ENCODE assay signal across 26 cellular contexts in the genomic region with DNA sequence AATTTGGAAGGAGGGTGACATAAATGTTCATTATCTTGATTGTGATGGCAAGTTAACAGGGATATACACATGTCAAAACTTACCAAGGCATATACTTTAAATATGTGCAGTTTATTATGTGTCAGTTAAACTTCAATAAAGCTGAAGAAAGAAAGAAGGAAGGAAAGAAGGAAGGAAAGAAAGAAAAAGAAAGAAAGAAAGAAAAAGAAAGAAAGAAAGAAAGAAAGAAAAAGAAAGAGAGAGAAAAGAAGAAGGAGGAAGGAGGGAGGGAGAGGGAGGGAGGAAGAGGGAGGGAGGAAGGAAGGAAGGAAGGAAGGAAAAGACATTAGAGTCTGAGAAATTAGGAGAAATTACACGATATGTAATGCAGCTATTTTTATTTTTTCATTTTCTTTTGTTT. TPM values are rescaled to one million over a fixed set of nuclear protein-coding genes. Genes with fewer than 3 reads are reported as not detected.
"Had no signal": no experiment of that assay in that cellular context is flagged by ENCODE, and none has a peak within 500 bp of the region (broad histone marks: within the 10 kb centered on the region; RNA-seq: fewer than 3 reads in every experiment).

No MANE protein-coding gene starts in this region.

- H3K9me3 ChIP-seq: colonic mucosa had no signal

- H3K27me3 Mint-ChIP-seq: activated naive CD8-positive, alpha-beta T cell treated with anti-CD3 and anti-CD28 coated beads, Interleukin-2, amount 50 U/mL, for 24 hours had no signal

- DNase-seq: activated CD8-positive, alpha-beta memory T cell treated with anti-CD3 and anti-CD28 coated beads, Interleukin-2, amount 50 U/mL, for 48 hours; activated CD8-positive, alpha-beta T cell treated with anti-CD3 and anti-CD28 coated beads, Interleukin-2, amount 10 ng/mL, durations not matched to agents 7 days and 5 days; activated naive CD8-positive, alpha-beta T cell treated with anti-CD3 and anti-CD28 coated beads, Interleukin-2, amount 50 U/mL, for 24 hours; aorta; brain microvascular endothelial cell; central memory CD4-positive, alpha-beta T cell; colonic mucosa; foreskin keratinocyte; left cardiac atrium; mesendoderm; stimulated activated CD4-positive, alpha-beta T cell treated with anti-CD3 and anti-CD28 coated beads, Interleukin-4, amount 100 ng/mL, for 24 hours; stimulated activated naive CD4-positive, alpha-beta T cell; SW 1271; T-helper 9 cell had no signal

- H3K27me3 ChIP-seq: brain microvascular endothelial cell, colonic mucosa, foreskin keratinocyte, hepatocyte had no signal

- H3K27ac Mint-ChIP-seq: activated CD8-positive, alpha-beta T cell treated with anti-CD3 and anti-CD28 coated beads, Interleukin-2, amount 10 ng/mL, durations not matched to agents 7 days and 5 days; activated naive CD8-positive, alpha-beta T cell treated with anti-CD3 and anti-CD28 coated beads, Interleukin-2, amount 50 U/mL, for 24 hours had no signal

- H3K4me3 Mint-ChIP-seq: activated CD8-positive, alpha-beta T cell treated with anti-CD3 and anti-CD28 coated beads, Interleukin-2, amount 10 ng/mL, durations not matched to agents 7 days and 5 days; activated naive CD8-positive, alpha-beta T cell treated with anti-CD3 and anti-CD28 coated beads, Interleukin-2, amount 50 U/mL, for 24 hours had no signal

- H3K4me1 ChIP-seq: parathyroid adenoma had no signal

- H3K27ac ChIP-seq: brain microvascular endothelial cell, colonic mucosa, foreskin keratinocyte, hepatocyte, parathyroid adenoma had no signal

- ATAC-seq: activated CD4-positive, CD25-positive, alpha-beta regulatory T cell treated with anti-CD3 and anti-CD28 coated beads, Interleukin-2, amount 50 U/mL, for 24 hours; activated CD8-positive, alpha-beta T cell treated with anti-CD3 and anti-CD28 coated beads, Interleukin-2, amount 10 ng/mL, durations not matched to agents 7 days and 5 days; activated naive CD8-positive, alpha-beta T cell treated with anti-CD3 and anti-CD28 coated beads, Interleukin-2, amount 50 U/mL, for 24 hours; foreskin keratinocyte; left cardiac atrium; natural killer cell treated with Interleukin-12 subunit alpha and Interleukin-12 subunit beta and Interleukin-15 and Interleukin-18, amount 100 ng/mL, for 72 hours; sciatic nerve had no signal

- H3K36me3 ChIP-seq: brain microvascular endothelial cell, colonic mucosa had no signal

- H3K4me3 ChIP-seq: colonic mucosa, hepatocyte, smooth muscle cell had no signal

RNA-seq across cellular contexts. Expression of a gene that starts 25.5 kb away (rescaled TPM):
- total RNA-seq: activated CD8-positive, alpha-beta T cell treated with anti-CD3 and anti-CD28 coated beads, Interleukin-2, amount 10 ng/mL, durations not matched to agents 7 days and 5 days; aorta; colonic mucosa; epithelial cell of proximal tubule; fibroblast of lung; foreskin keratinocyte; hepatocyte; left cardiac atrium; lower leg skin; mucosa of gallbladder; natural killer cell treated with Interleukin-12 subunit alpha and Interleukin-12 subunit beta and Interleukin-15 and Interleukin-18, amount 100 ng/mL, for 72 hours; sciatic nerve; smooth muscle cell; ureter had no signal
- polyA plus RNA-seq: aorta, fibroblast of lung, foreskin keratinocyte, hepatocyte, smooth muscle cell, thymus had no signal

RNA-seq across cellular contexts. Expression of a gene that starts 37.4 kb away (rescaled TPM):
- total RNA-seq: fibroblast of lung; natural killer cell treated with Interleukin-12 subunit alpha and Interleukin-12 subunit beta and Interleukin-15 and Interleukin-18, amount 100 ng/mL, for 72 hours had no signal
- polyA plus RNA-seq: fibroblast of lung had no signal
